In genomic region chr3:142595951-142596725, GRCh38 we compare ENCODE assay signal across 1 cellular context.
A peak's percentile ranks its signal among the peaks of the same experiment; 100 is the strongest.
TF ChIP-seq lines count a peak whose summit lies in the region.

PLS1 (plus strand) TSS chr3:142596393; CDS start chr3:142664238, 67,845 bp downstream.

TF ChIP-seq in HepG2, 621 proteins besides CTCF, POLR2A, EP300 and RAD21 (continued from another document and continues in another):
- TF ChIP-seq, protein P1, sequence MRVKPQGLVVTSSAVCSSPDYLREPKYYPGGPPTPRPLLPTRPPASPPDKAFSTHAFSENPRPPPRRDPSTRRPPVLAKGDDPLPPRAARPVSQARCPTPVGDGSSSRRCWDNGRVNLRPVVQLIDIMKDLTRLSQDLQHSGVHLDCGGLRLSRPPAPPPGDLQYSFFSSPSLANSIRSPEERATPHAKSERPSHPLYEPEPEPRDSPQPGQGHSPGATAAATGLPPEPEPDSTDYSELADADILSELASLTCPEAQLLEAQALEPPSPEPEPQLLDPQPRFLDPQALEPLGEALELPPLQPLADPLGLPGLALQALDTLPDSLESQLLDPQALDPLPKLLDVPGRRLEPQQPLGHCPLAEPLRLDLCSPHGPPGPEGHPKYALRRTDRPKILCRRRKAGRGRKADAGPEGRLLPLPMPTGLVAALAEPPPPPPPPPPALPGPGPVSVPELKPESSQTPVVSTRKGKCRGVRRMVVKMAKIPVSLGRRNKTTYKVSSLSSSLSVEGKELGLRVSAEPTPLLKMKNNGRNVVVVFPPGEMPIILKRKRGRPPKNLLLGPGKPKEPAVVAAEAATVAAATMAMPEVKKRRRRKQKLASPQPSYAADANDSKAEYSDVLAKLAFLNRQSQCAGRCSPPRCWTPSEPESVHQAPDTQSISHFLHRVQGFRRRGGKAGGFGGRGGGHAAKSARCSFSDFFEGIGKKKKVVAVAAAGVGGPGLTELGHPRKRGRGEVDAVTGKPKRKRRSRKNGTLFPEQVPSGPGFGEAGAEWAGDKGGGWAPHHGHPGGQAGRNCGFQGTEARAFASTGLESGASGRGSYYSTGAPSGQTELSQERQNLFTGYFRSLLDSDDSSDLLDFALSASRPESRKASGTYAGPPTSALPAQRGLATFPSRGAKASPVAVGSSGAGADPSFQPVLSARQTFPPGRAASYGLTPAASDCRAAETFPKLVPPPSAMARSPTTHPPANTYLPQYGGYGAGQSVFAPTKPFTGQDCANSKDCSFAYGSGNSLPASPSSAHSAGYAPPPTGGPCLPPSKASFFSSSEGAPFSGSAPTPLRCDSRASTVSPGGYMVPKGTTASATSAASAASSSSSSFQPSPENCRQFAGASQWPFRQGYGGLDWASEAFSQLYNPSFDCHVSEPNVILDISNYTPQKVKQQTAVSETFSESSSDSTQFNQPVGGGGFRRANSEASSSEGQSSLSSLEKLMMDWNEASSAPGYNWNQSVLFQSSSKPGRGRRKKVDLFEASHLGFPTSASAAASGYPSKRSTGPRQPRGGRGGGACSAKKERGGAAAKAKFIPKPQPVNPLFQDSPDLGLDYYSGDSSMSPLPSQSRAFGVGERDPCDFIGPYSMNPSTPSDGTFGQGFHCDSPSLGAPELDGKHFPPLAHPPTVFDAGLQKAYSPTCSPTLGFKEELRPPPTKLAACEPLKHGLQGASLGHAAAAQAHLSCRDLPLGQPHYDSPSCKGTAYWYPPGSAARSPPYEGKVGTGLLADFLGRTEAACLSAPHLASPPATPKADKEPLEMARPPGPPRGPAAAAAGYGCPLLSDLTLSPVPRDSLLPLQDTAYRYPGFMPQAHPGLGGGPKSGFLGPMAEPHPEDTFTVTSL (CRISPR knock-in tag; IDR thresholded peaks at IDR 0.05; ENCODE audit: borderline replicate concordance) = peak; percentile 70; the same call in 1 of the 2 replicates
- TF ChIP-seq RFXANK (CRISPR knock-in tag; IDR thresholded peaks at IDR 0.05) (no peak), ZBTB43 (CRISPR knock-in tag; conservative IDR thresholded peaks at IDR 0.05) (no peak), HES4 (CRISPR knock-in tag; IDR thresholded peaks at IDR 0.05; ENCODE audit: borderline replicate concordance) (0 out of 2 replicates have a peak, but pooled peaks have one; percentile 84), ZNF354B (CRISPR knock-in tag; IDR thresholded peaks at IDR 0.05) (0 out of 2 replicates have a peak, but pooled peaks have one; percentile 20), ZBTB20 (CRISPR knock-in tag; IDR thresholded peaks at IDR 0.05; ENCODE audit: borderline replicate concordance, low read depth) (peak; percentile 72; the same call in 1 of the 2 replicates), ETV5 (CRISPR knock-in tag; IDR thresholded peaks at IDR 0.05; ENCODE audit: borderline replicate concordance) (peak; percentile 23; the same call in 1 of the 2 replicates), ZFP82 (CRISPR knock-in tag; IDR thresholded peaks at IDR 0.05; ENCODE audit: borderline replicate concordance) (peak; percentile 96), ZFP36 (IDR thresholded peaks at IDR 0.05; ENCODE audit: borderline replicate concordance, low read depth, low read length, partially characterized antibody) (no peak), ZNF784 (CRISPR knock-in tag; IDR thresholded peaks at IDR 0.05; ENCODE audit: borderline replicate concordance) (peak; percentile 82; the same call in 1 of the 2 replicates), KLF15 (CRISPR knock-in tag; IDR thresholded peaks at IDR 0.05; ENCODE audit: borderline replicate concordance) (peak; percentile 44; the same call in 1 of the 2 replicates), NAIF1 (CRISPR knock-in tag; IDR thresholded peaks at IDR 0.05; ENCODE audit: borderline replicate concordance) (peak; percentile 96), ZNF749 (CRISPR knock-in tag; IDR thresholded peaks at IDR 0.05; ENCODE audit: borderline replicate concordance) (0 out of 2 replicates have a peak, but pooled peaks have one; percentile 63), ZNF431 (CRISPR knock-in tag; IDR thresholded peaks at IDR 0.05; ENCODE audit: borderline replicate concordance, low read depth) (peak; percentile 80; the same call in 1 of the 2 replicates), TCF7L2 (IDR thresholded peaks at IDR 0.05; ENCODE audit: low read depth, low read length) (no peak), NONO (IDR thresholded peaks at IDR 0.05) (no peak), NONO (CRISPR knock-in tag; conservative IDR thresholded peaks at IDR 0.05) (peak; percentile 96; the same call in 1 of the 2 replicates), PBX2 (CRISPR knock-in tag; IDR thresholded peaks at IDR 0.05) (no peak), ZNF572 (CRISPR knock-in tag; IDR thresholded peaks at IDR 0.05) (peak; percentile 80), ARID5B (CRISPR knock-in tag; IDR thresholded peaks at IDR 0.05) (peak; percentile 76; the same call in 1 of the 2 replicates), KDM3A (CRISPR knock-in tag; IDR thresholded peaks at IDR 0.05; ENCODE audit: low read depth) (peak; percentile 81; the same call in 1 of the 2 replicates), U2AF2 (IDR thresholded peaks at IDR 0.05; ENCODE audit: low read depth, low read length) (no peak), MBNL3 (CRISPR knock-in tag; conservative IDR thresholded peaks at IDR 0.05) (no peak), EHMT2 (IDR thresholded peaks at IDR 0.05; ENCODE audit: borderline replicate concordance, low read depth, low read length) (no peak), CENPBD1 (CRISPR knock-in tag; IDR thresholded peaks at IDR 0.05; ENCODE audit: borderline replicate concordance, low read depth) (no peak; the same call in 1 of the 2 replicates), NCOA5 (CRISPR knock-in tag; IDR thresholded peaks at IDR 0.05) (no peak), ARNT2 (CRISPR knock-in tag; IDR thresholded peaks at IDR 0.05; ENCODE audit: low read depth) (peak; percentile 90), TCF7 (IDR thresholded peaks at IDR 0.05; ENCODE audit: low read depth) (no peak), NR2F1 (CRISPR knock-in tag; IDR thresholded peaks at IDR 0.05) (no peak), TSC22D2 (CRISPR knock-in tag; IDR thresholded peaks at IDR 0.05; ENCODE audit: borderline replicate concordance) (0 out of 2 replicates have a peak, but pooled peaks have one; percentile 35), U2AF1 (optimal IDR thresholded peaks at IDR 0.05; ENCODE audit: low read depth, low read length) (peak; percentile 69), IRF9 (CRISPR knock-in tag; IDR thresholded peaks at IDR 0.05; ENCODE audit: borderline replicate concordance) (peak; percentile 66; the same call in 1 of the 2 replicates), RBM39 (IDR thresholded peaks at IDR 0.05; ENCODE audit: low read depth, low read length, poor library complexity, severe bottlenecking) (peak; percentile 61), PHB2 (IDR thresholded peaks at IDR 0.05; ENCODE audit: partially characterized antibody) (no peak), KDM2A (CRISPR knock-in tag; IDR thresholded peaks at IDR 0.05; ENCODE audit: borderline replicate concordance, low read depth) (peak; percentile 94)
- TF ChIP-seq, protein P2, sequence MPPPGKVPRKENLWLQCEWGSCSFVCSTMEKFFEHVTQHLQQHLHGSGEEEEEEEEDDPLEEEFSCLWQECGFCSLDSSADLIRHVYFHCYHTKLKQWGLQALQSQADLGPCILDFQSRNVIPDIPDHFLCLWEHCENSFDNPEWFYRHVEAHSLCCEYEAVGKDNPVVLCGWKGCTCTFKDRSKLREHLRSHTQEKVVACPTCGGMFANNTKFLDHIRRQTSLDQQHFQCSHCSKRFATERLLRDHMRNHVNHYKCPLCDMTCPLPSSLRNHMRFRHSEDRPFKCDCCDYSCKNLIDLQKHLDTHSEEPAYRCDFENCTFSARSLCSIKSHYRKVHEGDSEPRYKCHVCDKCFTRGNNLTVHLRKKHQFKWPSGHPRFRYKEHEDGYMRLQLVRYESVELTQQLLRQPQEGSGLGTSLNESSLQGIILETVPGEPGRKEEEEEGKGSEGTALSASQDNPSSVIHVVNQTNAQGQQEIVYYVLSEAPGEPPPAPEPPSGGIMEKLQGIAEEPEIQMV (CRISPR knock-in tag; IDR thresholded peaks at IDR 0.05; ENCODE audit: low read depth) = peak; percentile 74; the same call in 1 of the 2 replicates
- TF ChIP-seq, protein P3, sequence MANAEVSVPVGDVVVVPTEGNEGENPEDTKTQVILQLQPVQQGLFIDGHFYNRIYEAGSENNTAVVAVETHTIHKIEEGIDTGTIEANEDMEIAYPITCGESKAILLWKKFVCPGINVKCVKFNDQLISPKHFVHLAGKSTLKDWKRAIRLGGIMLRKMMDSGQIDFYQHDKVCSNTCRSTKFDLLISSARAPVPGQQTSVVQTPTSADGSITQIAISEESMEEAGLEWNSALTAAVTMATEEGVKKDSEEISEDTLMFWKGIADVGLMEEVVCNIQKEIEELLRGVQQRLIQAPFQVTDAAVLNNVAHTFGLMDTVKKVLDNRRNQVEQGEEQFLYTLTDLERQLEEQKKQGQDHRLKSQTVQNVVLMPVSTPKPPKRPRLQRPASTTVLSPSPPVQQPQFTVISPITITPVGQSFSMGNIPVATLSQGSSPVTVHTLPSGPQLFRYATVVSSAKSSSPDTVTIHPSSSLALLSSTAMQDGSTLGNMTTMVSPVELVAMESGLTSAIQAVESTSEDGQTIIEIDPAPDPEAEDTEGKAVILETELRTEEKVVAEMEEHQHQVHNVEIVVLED (CRISPR knock-in tag; IDR thresholded peaks at IDR 0.05; ENCODE audit: borderline replicate concordance) = peak; percentile 82
- TF ChIP-seq, protein P4, sequence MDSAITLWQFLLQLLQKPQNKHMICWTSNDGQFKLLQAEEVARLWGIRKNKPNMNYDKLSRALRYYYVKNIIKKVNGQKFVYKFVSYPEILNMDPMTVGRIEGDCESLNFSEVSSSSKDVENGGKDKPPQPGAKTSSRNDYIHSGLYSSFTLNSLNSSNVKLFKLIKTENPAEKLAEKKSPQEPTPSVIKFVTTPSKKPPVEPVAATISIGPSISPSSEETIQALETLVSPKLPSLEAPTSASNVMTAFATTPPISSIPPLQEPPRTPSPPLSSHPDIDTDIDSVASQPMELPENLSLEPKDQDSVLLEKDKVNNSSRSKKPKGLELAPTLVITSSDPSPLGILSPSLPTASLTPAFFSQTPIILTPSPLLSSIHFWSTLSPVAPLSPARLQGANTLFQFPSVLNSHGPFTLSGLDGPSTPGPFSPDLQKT (CRISPR knock-in tag; IDR thresholded peaks at IDR 0.05; ENCODE audit: borderline replicate concordance) = no peak
